Comparison of ENCODE assay signal across 1 cellular context in genomic region chr12:21499765-21500164, GRCh38.
TF ChIP-seq lines count a peak whose summit lies in the region.

No MANE protein-coding gene starts in this region.

TF ChIP-seq in endothelial cell of umbilical vein, 7 proteins besides CTCF, POLR2A, EP300 and RAD21:
- no peak for TF ChIP-seq MAX (IDR thresholded peaks at IDR 0.05; ENCODE audit: insufficient read depth, insufficient read length)
- no peak for TF ChIP-seq JUN (IDR thresholded peaks at IDR 0.05; ENCODE audit: borderline replicate concordance, insufficient read depth, insufficient read length, low read depth)
- TF ChIP-seq EZH2 (IDR thresholded peaks at IDR 0.05; ENCODE audit: borderline replicate concordance, low read depth, low read length, severe bottlenecking): no peak
- no peak for TF ChIP-seq POLR2AphosphoS5 (IDR thresholded peaks at IDR 0.05; ENCODE audit: insufficient read depth, low read depth, low read length)
- no peak for TF ChIP-seq MYC (IDR thresholded peaks at IDR 0.05; ENCODE audit: low read depth, low read length)
- TF ChIP-seq FOS (IDR thresholded peaks at IDR 0.05; ENCODE audit: borderline replicate concordance, insufficient read depth, low read length): no peak
- no peak for TF ChIP-seq GATA2 (IDR thresholded peaks at IDR 0.05; ENCODE audit: insufficient read depth, insufficient read length, low read depth, low read length)
